In the genomic region with DNA sequence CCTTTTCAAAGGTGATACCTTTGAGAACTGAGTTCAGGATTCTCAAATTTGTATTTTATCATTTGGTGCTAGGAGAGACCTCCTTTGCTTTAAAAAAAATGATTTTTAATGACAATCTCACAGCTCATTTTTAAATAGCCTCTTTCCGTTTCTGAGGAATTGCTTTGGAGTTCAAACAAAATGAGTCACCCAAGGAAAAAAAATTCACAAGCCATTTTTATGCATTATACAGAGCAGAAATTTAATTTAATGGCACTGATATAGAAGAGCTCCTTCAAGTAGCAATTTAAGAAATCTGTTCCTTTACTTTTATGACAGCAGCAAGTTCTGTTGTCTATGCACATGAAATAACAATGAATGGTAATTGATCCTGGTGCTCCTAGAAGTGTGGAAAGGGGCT, we compare ENCODE assay signal across 21 cellular contexts.
DNase-seq lines count a peak whose midpoint lies in the region; TF ChIP-seq lines count a peak whose summit lies in the region.
"Had no signal": no experiment of that assay in that cellular context is flagged by ENCODE, and none has a peak within 500 bp of the region (broad histone marks: within the 10 kb centered on the region; RNA-seq: fewer than 3 reads in every experiment).

No MANE protein-coding gene starts in this region.

- peak; percentile 64 for DNase-seq in EH (ENCODE audit: low read depth)
- DNase-seq in M059J (ENCODE audit: low read depth): peak; percentile 48
- peak; percentile 57 for DNase-seq in dedifferentiated amniotic fluid mesenchymal stem cell (ENCODE audit: extremely low spot score)
- DNase-seq in mesothelial cell of epicardium (ENCODE audit: low spot score in 2 of 2, unreplicated experiment in 2 of 2): no peak
- DNase-seq in AG08396 (ENCODE audit: low spot score): no peak
- DNase-seq in HuH-7.5 (ENCODE audit: low spot score): no peak
- DNase-seq in NCI-H146 (lab: John Stamatoyannopoulos, UW): no peak
- no peak for DNase-seq in stimulated activated CD4-positive, alpha-beta T cell treated with anti-CD3 and anti-CD28 coated beads, Interleukin-4, amount 100 ng/mL, for 1 hour
- DNase-seq: activated CD4-positive, CD25-positive, alpha-beta regulatory T cell treated with anti-CD3 and anti-CD28 coated beads, Interleukin-2, amount 50 U/mL, for 72 hours; activated gamma-delta T cell; adrenal gland; CD4-positive, alpha-beta T cell; foreskin melanocyte; GDM1; MV-4-11; NCI-H1694 treated with DMSO at 0.1 percent for 48 hours; NCI-H526 treated with DMSO at 0.1 percent for 48 hours; nephron progenitor cell; right lobe of liver; transverse colon had no signal

- H3K36me3 Mint-ChIP-seq in mesothelial cell of epicardium: no peaks in the 10 kb centered on the region

- peaks cover 27% of the 10 kb centered on the region for H3K4me1 Mint-ChIP-seq in mesothelial cell of epicardium

- no peak for TF ChIP-seq CTCF in mesothelial cell of epicardium (IDR thresholded peaks at IDR 0.05; ENCODE audit: unreplicated experiment)

- no peak overlapping the region for H3K4me3 Mint-ChIP-seq in mesothelial cell of epicardium
- H3K4me3 Mint-ChIP-seq: CD4-positive, alpha-beta T cell; nephron progenitor cell; stimulated activated naive CD8-positive, alpha-beta T cell treated with anti-CD3 and anti-CD28 coated beads, Interleukin-15, Interleukin-2, amounts not matched to agents 100 ng/mL and 50 ng/mL, for 24 hours had no signal

- H3K27me3 Mint-ChIP-seq in mesothelial cell of epicardium (ENCODE audit: low read depth): no peaks in the 10 kb centered on the region
- H3K27me3 Mint-ChIP-seq: CD4-positive, alpha-beta T cell; stimulated activated naive CD8-positive, alpha-beta T cell treated with anti-CD3 and anti-CD28 coated beads, Interleukin-15, Interleukin-2, amounts not matched to agents 100 ng/mL and 50 ng/mL, for 24 hours had no signal

- H3K27ac Mint-ChIP-seq in mesothelial cell of epicardium: peak overlapping the region; percentile 43
- H3K27ac Mint-ChIP-seq: CD4-positive, alpha-beta T cell; nephron progenitor cell; stimulated activated naive CD8-positive, alpha-beta T cell treated with anti-CD3 and anti-CD28 coated beads, Interleukin-15, Interleukin-2, amounts not matched to agents 100 ng/mL and 50 ng/mL, for 24 hours had no signal

- no peaks in the 10 kb centered on the region for H3K9me3 Mint-ChIP-seq in mesothelial cell of epicardium
- H3K9me3 Mint-ChIP-seq: CD4-positive, alpha-beta T cell; stimulated activated naive CD8-positive, alpha-beta T cell treated with anti-CD3 and anti-CD28 coated beads, Interleukin-15, Interleukin-2, amounts not matched to agents 100 ng/mL and 50 ng/mL, for 24 hours had no signal

Comparison
In these comparisons a context has a peak if more than half of its experiments do, and no peak if none do; other contexts are left out.
1. DNase-seq: peak in EH (single experiment), M059J (single experiment) and dedifferentiated amniotic fluid mesenchymal stem cell (single experiment); none in mesothelial cell of epicardium (0 of 2), AG08396 (single experiment), HuH-7.5 (single experiment), NCI-H146 (single experiment) and stimulated activated CD4-positive, alpha-beta T cell treated with anti-CD3 and anti-CD28 coated beads, Interleukin-4, amount 100 ng/mL, for 1 hour (single experiment).